26 cellular contexts compared by ENCODE assay signal in the genomic region with DNA sequence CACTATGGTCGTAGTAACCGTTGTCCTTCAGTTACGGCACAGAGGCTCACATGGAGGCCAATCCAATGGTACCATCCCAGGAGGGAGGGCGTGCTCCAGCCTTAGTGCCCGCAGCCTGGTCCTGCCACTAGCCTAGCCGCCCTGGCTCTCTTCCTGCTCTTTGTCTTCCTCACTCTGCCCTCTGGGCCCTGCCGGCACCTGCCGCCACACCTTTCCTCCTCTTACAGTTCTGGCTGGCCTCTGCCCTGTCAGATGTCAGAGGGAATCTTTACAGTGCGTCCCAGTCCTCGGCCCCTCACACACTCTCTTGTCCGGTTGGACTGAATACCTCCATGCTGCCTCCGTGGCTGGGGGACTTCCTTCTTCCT. TPM values are rescaled to one million over a fixed set of nuclear protein-coding genes. Genes with fewer than 3 reads are reported as not detected.
DNase-seq lines count a peak whose midpoint lies in the region; ATAC-seq, FAIRE-seq and TF ChIP-seq lines count a peak whose summit lies in the region.
"Had no signal": no experiment of that assay in that cellular context is flagged by ENCODE, and none has a peak within 500 bp of the region (broad histone marks: within the 10 kb centered on the region; RNA-seq: fewer than 3 reads in every experiment).

No MANE protein-coding gene starts in this region.

- no peak overlapping the region for H3K27ac ChIP-seq in kidney (ENCODE audit: low read depth in 2 of 2, low read length in 2 of 2)
- no peak overlapping the region for H3K27ac ChIP-seq in sigmoid colon
- H3K27ac ChIP-seq: BLaER1 treated with 17β-estradiol and CSF1 and Interleukin-3, amounts not matched to agents 10 nM and 100 nM; KMS-11 had no signal

- no peak for FAIRE-seq in kidney (lab: Jason Lieb, UNC)
- no peak for FAIRE-seq in HTR-8/SVneo (lab: Jason Lieb, UNC)
- FAIRE-seq: GM12878, H54 had no signal

- H3K36me3 ChIP-seq in kidney (ENCODE audit: control insufficient read depth in 1 of 2, insufficient read depth in 2 of 2, low read length in 2 of 2) (peaks cover 58 to 82% of the 10 kb centered on the region in 2 donors), sigmoid colon (peaks cover 62 to 98% (median 70%) of the 10 kb centered on the region in 4 donors)

- H3K4me3 ChIP-seq in kidney (ENCODE audit: low read length in 2 of 2) (no peak overlapping the region), sigmoid colon (no peak overlapping the region)
- H3K4me3 ChIP-seq: BLaER1 treated with 17β-estradiol and CSF1 and Interleukin-3, amounts not matched to agents 10 nM and 100 nM; GM12878 had no signal

- no peak overlapping the region for H3K9ac ChIP-seq in kidney (ENCODE audit: low read length in 2 of 2)
- H3K9ac ChIP-seq: BLaER1 treated with 17β-estradiol and CSF1 and Interleukin-3, amounts not matched to agents 10 nM and 100 nM; KMS-11 had no signal

- no peaks in the 10 kb centered on the region for H3K9me3 Mint-ChIP-seq in activated T-cell treated with anti-CD3 and anti-CD28 coated beads, Interleukin-2, amount 50 U/mL, for 24 hours
- H3K9me3 Mint-ChIP-seq: CD4-positive, alpha-beta memory T cell; HFFc6 had no signal

- no peaks in the 10 kb centered on the region for H3K4me1 Mint-ChIP-seq in activated T-cell treated with anti-CD3 and anti-CD28 coated beads, Interleukin-2, amount 50 U/mL, for 24 hours (ENCODE audit: low read depth)
- no peaks in the 10 kb centered on the region for H3K4me1 Mint-ChIP-seq in T-helper 17 cell
- H3K4me1 Mint-ChIP-seq: CD4-positive, alpha-beta memory T cell had no signal

- no peaks in the 10 kb centered on the region for H3K27me3 Mint-ChIP-seq in activated T-cell treated with anti-CD3 and anti-CD28 coated beads, Interleukin-2, amount 50 U/mL, for 24 hours
- no peaks in the 10 kb centered on the region for H3K27me3 Mint-ChIP-seq in T-helper 17 cell
- H3K27me3 Mint-ChIP-seq: CD4-positive, alpha-beta memory T cell had no signal

- H3K27ac Mint-ChIP-seq in activated T-cell treated with anti-CD3 and anti-CD28 coated beads, Interleukin-2, amount 50 U/mL, for 24 hours, result peak overlapping the region; percentile 47
- peak overlapping the region; percentile 68 for H3K27ac Mint-ChIP-seq in T-helper 17 cell
- H3K27ac Mint-ChIP-seq: HFFc6 had no signal

- WGBS in sigmoid colon, 2 donors, result 90 to 92% methylated on average over 12 of the region's 12 CpGs

- DNase-seq in activated T-cell treated with anti-CD3 and anti-CD28 coated beads, Interleukin-2, amount 50 U/mL, for 24 hours, result no peak
- no peak for DNase-seq in activated T-cell treated with anti-CD3 and anti-CD28 coated beads, Interleukin-2, amount 50 U/mL, for 48 hours
- DNase-seq in T-helper 17 cell (no peak), kidney (peak; percentile 45), sigmoid colon (peak; percentile 41), NCI-H2081 treated with DMSO at 0.1 percent for 48 hours (lab: John Stamatoyannopoulos, UW) (no peak), HTR-8/SVneo (ENCODE audit: insufficient read length, low spot score) (no peak)
- DNase-seq: 8988T; Caco-2; CD4-positive, alpha-beta memory T cell; DMS 273 treated with DMSO at 0.1 percent for 48 hours; DMS79 treated with DMSO at 0.1 percent for 48 hours; HFFc6; NCI-H1105; NCI-H146; NCI-H2029; NCI-H226; NCI-H510A treated with DMSO at 0.1 percent for 48 hours; NCI-H774; NK-92 treated with Interleukin-12 subunit alpha and Interleukin-12 subunit beta, amount 100 ng/mL, for 24 hours had no signal

- intact Hi-C loops in kidney (cut with DNase I) (no loop called here), sigmoid colon (cut with DNase I) (no loop called here)

- no peak for TF ChIP-seq EP300 in sigmoid colon (IDR thresholded peaks at IDR 0.05)

- H3K4me1 ChIP-seq in kidney (ENCODE audit: control insufficient read depth in 1 of 2, insufficient read depth in 1 of 2, low read depth in 1 of 2, low read length in 2 of 2), result no peaks in the 10 kb centered on the region
- peaks cover 0 to 11% (median 9%) of the 10 kb centered on the region in 4 donors for H3K4me1 ChIP-seq in sigmoid colon
- H3K4me1 ChIP-seq: BLaER1 treated with 17β-estradiol and CSF1 and Interleukin-3, amounts not matched to agents 10 nM and 100 nM; Caco-2 had no signal

- no peak overlapping the region for H3K4me3 Mint-ChIP-seq in activated T-cell treated with anti-CD3 and anti-CD28 coated beads, Interleukin-2, amount 50 U/mL, for 24 hours
- no peak overlapping the region for H3K4me3 Mint-ChIP-seq in T-helper 17 cell
- H3K4me3 Mint-ChIP-seq: CD4-positive, alpha-beta memory T cell; HFFc6 had no signal

- no peaks in the 10 kb centered on the region for H3K27me3 ChIP-seq in sigmoid colon
- H3K27me3 ChIP-seq: BLaER1 treated with 17β-estradiol and CSF1 and Interleukin-3, amounts not matched to agents 10 nM and 100 nM had no signal

- H3K9me3 ChIP-seq in T-helper 17 cell (ENCODE audit: control insufficient read depth, low read length, poor library complexity, severe bottlenecking) (no peaks in the 10 kb centered on the region), kidney (ENCODE audit: control insufficient read depth in 1 of 2, low read length in 2 of 2) (no peaks in the 10 kb centered on the region), sigmoid colon (no peaks in the 10 kb centered on the region)
- H3K9me3 ChIP-seq: BLaER1 treated with 17β-estradiol and CSF1 and Interleukin-3, amounts not matched to agents 10 nM and 100 nM; Caco-2 had no signal

- H3K36me3 Mint-ChIP-seq in activated T-cell treated with anti-CD3 and anti-CD28 coated beads, Interleukin-2, amount 50 U/mL, for 24 hours (ENCODE audit: low read depth), result peaks cover 90% of the 10 kb centered on the region
- peaks cover 5% of the 10 kb centered on the region for H3K36me3 Mint-ChIP-seq in T-helper 17 cell (ENCODE audit: low read depth)

- no peak for TF ChIP-seq CTCF in kidney (IDR thresholded peaks at IDR 0.05; ENCODE audit: borderline replicate concordance, extremely low read depth, insufficient read depth)
- no peak for TF ChIP-seq CTCF in sigmoid colon (IDR thresholded peaks at IDR 0.05)

- no peak for TF ChIP-seq POLR2A in sigmoid colon (IDR thresholded peaks at IDR 0.05)

- no peak for ATAC-seq in T-helper 17 cell
- no peak for ATAC-seq in HG03025 (IDR thresholded peaks at IDR 0.05; ENCODE audit: low FRiP score, unreplicated experiment)
- ATAC-seq: GM12878, SK-N-SH treated with all-trans-retinoic acid at 6 μM for 48 hours had no signal

RNA-seq across cellular contexts. Expression of gene GINS2, which starts 23.4 kb away (rescaled TPM):
- total RNA-seq in T-helper 17 cell (1 to 10 TPM in 1 of 2 donors, under 1 TPM in 1; 0.86 to 1.5 TPM), kidney (0.88 TPM), sigmoid colon (under 1 TPM in 3 of 4 donors, not detected in 1; 0.16 to 0.54 (median 0.36) TPM)
- polyA plus RNA-seq in kidney (ENCODE audit: insufficient read depth, low read depth, low replicate concordance) (0.97 TPM), sigmoid colon (1 to 10 TPM; 1.8 to 9.6 (median 5.3) TPM)

RNA-seq across cellular contexts. Expression of gene GSE1, which starts 52.2 kb away (rescaled TPM):
- total RNA-seq in T-helper 17 cell (10 to 100 TPM; 39.1 to 40.9 TPM), kidney (92.8 TPM), sigmoid colon (10 to 100 TPM; 30.8 to 76.7 (median 47.3) TPM)
- polyA plus RNA-seq in kidney (ENCODE audit: insufficient read depth, low read depth, low replicate concordance) (9.5 TPM), sigmoid colon (10 to 100 TPM; 12.0 to 49.5 (median 19.4) TPM)

Comparison
In these comparisons a context has a peak if more than half of its experiments do, and no peak if none do; other contexts are left out.
1. DNase-seq: peak in kidney (single experiment) and sigmoid colon (single experiment); none in activated T-cell treated with anti-CD3 and anti-CD28 coated beads, Interleukin-2, amount 50 U/mL, for 24 hours (single experiment), activated T-cell treated with anti-CD3 and anti-CD28 coated beads, Interleukin-2, amount 50 U/mL, for 48 hours (0 of 2), T-helper 17 cell (0 of 3), NCI-H2081 treated with DMSO at 0.1 percent for 48 hours (single experiment) and HTR-8/SVneo (single experiment).